ENCODE assay signal across 1 cellular context in the genomic region with DNA sequence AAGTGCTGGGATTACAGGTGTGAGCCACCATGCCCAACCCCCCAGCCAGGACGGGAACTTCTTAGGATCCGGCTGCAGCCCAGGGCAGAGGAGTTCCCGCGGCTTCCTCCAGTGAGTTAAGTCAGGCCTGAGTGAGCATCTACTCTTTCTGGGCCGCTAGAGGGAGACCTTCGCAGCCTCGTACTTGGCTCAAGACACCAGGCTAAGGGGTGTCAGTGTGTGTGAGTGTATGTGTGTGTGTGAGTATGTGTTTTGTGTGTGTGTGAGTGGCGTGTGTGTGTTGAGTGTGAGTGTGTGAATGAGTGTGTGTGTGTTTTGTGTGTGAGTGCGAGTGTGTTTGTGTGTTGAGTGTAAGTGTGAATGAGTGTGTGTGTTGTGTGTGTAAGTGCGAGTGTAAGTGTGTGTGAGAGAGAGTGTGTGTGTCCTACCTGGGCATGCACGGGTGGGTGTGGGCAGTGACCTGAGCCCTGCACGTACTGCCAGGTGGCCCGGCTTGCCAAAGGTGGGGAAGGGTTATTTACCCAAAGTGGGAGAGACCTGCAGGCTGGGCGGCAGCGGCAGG.
A peak's percentile ranks its signal among the peaks of the same experiment; 100 is the strongest.
TF ChIP-seq lines count a peak whose summit lies in the region.

No MANE protein-coding gene starts in this region.

TF ChIP-seq in HepG2, 621 proteins besides CTCF, POLR2A, EP300 and RAD21 (continued from another document and continues in another):
- TF ChIP-seq, protein P1, sequence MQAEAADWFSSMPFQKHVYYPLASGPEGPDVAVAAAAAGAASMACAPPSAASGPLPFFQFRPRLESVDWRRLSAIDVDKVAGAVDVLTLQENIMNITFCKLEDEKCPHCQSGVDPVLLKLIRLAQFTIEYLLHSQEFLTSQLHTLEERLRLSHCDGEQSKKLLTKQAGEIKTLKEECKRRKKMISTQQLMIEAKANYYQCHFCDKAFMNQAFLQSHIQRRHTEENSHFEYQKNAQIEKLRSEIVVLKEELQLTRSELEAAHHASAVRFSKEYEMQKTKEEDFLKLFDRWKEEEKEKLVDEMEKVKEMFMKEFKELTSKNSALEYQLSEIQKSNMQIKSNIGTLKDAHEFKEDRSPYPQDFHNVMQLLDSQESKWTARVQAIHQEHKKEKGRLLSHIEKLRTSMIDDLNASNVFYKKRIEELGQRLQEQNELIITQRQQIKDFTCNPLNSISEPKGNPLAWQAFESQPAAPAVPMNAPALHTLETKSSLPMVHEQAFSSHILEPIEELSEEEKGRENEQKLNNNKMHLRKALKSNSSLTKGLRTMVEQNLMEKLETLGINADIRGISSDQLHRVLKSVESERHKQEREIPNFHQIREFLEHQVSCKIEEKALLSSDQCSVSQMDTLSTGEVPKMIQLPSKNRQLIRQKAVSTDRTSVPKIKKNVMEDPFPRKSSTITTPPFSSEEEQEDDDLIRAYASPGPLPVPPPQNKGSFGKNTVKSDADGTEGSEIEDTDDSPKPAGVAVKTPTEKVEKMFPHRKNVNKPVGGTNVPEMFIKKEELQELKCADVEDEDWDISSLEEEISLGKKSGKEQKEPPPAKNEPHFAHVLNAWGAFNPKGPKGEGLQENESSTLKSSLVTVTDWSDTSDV (CRISPR knock-in tag; IDR thresholded peaks at IDR 0.05), result 0 out of 2 replicates have a peak, but pooled peaks have one; percentile 44
- TF ChIP-seq XRCC5 (optimal IDR thresholded peaks at IDR 0.05; ENCODE audit: low read length) (peak; percentile 71), ZNF337 (CRISPR knock-in tag; IDR thresholded peaks at IDR 0.05; ENCODE audit: borderline replicate concordance, low read depth) (no peak), ZBTB46 (CRISPR knock-in tag; IDR thresholded peaks at IDR 0.05; ENCODE audit: borderline replicate concordance) (no peak), FOXK2 (IDR thresholded peaks at IDR 0.05) (peak; percentile 49; the same call in 1 of the 2 replicates), RFX1 (IDR thresholded peaks at IDR 0.05) (no peak), ZNF329 (CRISPR knock-in tag; IDR thresholded peaks at IDR 0.05; ENCODE audit: low read depth) (peak; percentile 42; the same call in 1 of the 2 replicates), SP2 (CRISPR knock-in tag; IDR thresholded peaks at IDR 0.05) (no peak), DNMT1 (CRISPR knock-in tag; IDR thresholded peaks at IDR 0.05) (0 out of 2 replicates have a peak, but pooled peaks have one; percentile 31), ZNF7 (CRISPR knock-in tag; IDR thresholded peaks at IDR 0.05) (no peak), ARID2 (CRISPR knock-in tag; IDR thresholded peaks at IDR 0.05; ENCODE audit: borderline replicate concordance) (no peak), ZNF343 (CRISPR knock-in tag; IDR thresholded peaks at IDR 0.05) (0 out of 2 replicates have a peak, but pooled peaks have one; percentile 29), ZFP62 (CRISPR knock-in tag; IDR thresholded peaks at IDR 0.05) (no peak), ZFP37 (CRISPR knock-in tag; IDR thresholded peaks at IDR 0.05; ENCODE audit: borderline replicate concordance) (no peak), MAFF (IDR thresholded peaks at IDR 0.05; ENCODE audit: low read depth, low read length) (no peak), SALL1 (CRISPR knock-in tag; IDR thresholded peaks at IDR 0.05) (peak; percentile 41; the same call in 1 of the 2 replicates), TRAFD1 (CRISPR knock-in tag; IDR thresholded peaks at IDR 0.05; ENCODE audit: borderline replicate concordance) (no peak), CREM (IDR thresholded peaks at IDR 0.05) (no peak), CREM (CRISPR knock-in tag; IDR thresholded peaks at IDR 0.05) (no peak), MBNL3 (CRISPR knock-in tag; conservative IDR thresholded peaks at IDR 0.05) (no peak), ZNF75D (CRISPR knock-in tag; IDR thresholded peaks at IDR 0.05; ENCODE audit: borderline replicate concordance) (no peak), ZFX (CRISPR knock-in tag; IDR thresholded peaks at IDR 0.05; ENCODE audit: low read depth) (peak; percentile 43; the same call in 1 of the 2 replicates), ZNF839 (CRISPR knock-in tag; IDR thresholded peaks at IDR 0.05; ENCODE audit: borderline replicate concordance) (no peak), RFXANK (CRISPR knock-in tag; IDR thresholded peaks at IDR 0.05) (no peak), SAP130 (CRISPR knock-in tag; IDR thresholded peaks at IDR 0.05; ENCODE audit: low read depth) (0 out of 2 replicates have a peak, but pooled peaks have one; percentile 21), ZNF160 (CRISPR knock-in tag; IDR thresholded peaks at IDR 0.05) (no peak), ZNF501 (CRISPR knock-in tag; IDR thresholded peaks at IDR 0.05) (peak; percentile 25; the same call in 1 of the 2 replicates), ZBTB38 (CRISPR knock-in tag; IDR thresholded peaks at IDR 0.05) (0 out of 2 replicates have a peak, but pooled peaks have one; percentile 49), ZBTB39 (CRISPR knock-in tag; IDR thresholded peaks at IDR 0.05) (no peak)
- TF ChIP-seq, protein P2, sequence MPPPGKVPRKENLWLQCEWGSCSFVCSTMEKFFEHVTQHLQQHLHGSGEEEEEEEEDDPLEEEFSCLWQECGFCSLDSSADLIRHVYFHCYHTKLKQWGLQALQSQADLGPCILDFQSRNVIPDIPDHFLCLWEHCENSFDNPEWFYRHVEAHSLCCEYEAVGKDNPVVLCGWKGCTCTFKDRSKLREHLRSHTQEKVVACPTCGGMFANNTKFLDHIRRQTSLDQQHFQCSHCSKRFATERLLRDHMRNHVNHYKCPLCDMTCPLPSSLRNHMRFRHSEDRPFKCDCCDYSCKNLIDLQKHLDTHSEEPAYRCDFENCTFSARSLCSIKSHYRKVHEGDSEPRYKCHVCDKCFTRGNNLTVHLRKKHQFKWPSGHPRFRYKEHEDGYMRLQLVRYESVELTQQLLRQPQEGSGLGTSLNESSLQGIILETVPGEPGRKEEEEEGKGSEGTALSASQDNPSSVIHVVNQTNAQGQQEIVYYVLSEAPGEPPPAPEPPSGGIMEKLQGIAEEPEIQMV (CRISPR knock-in tag; IDR thresholded peaks at IDR 0.05; ENCODE audit: low read depth), result 0 out of 2 replicates have a peak, but pooled peaks have one; percentile 47
- TF ChIP-seq, protein P3, sequence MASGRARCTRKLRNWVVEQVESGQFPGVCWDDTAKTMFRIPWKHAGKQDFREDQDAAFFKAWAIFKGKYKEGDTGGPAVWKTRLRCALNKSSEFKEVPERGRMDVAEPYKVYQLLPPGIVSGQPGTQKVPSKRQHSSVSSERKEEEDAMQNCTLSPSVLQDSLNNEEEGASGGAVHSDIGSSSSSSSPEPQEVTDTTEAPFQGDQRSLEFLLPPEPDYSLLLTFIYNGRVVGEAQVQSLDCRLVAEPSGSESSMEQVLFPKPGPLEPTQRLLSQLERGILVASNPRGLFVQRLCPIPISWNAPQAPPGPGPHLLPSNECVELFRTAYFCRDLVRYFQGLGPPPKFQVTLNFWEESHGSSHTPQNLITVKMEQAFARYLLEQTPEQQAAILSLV (CRISPR knock-in tag; IDR thresholded peaks at IDR 0.05; ENCODE audit: borderline replicate concordance), result 0 out of 2 replicates have a peak, but pooled peaks have one; percentile 54
- TF ChIP-seq, protein P4, sequence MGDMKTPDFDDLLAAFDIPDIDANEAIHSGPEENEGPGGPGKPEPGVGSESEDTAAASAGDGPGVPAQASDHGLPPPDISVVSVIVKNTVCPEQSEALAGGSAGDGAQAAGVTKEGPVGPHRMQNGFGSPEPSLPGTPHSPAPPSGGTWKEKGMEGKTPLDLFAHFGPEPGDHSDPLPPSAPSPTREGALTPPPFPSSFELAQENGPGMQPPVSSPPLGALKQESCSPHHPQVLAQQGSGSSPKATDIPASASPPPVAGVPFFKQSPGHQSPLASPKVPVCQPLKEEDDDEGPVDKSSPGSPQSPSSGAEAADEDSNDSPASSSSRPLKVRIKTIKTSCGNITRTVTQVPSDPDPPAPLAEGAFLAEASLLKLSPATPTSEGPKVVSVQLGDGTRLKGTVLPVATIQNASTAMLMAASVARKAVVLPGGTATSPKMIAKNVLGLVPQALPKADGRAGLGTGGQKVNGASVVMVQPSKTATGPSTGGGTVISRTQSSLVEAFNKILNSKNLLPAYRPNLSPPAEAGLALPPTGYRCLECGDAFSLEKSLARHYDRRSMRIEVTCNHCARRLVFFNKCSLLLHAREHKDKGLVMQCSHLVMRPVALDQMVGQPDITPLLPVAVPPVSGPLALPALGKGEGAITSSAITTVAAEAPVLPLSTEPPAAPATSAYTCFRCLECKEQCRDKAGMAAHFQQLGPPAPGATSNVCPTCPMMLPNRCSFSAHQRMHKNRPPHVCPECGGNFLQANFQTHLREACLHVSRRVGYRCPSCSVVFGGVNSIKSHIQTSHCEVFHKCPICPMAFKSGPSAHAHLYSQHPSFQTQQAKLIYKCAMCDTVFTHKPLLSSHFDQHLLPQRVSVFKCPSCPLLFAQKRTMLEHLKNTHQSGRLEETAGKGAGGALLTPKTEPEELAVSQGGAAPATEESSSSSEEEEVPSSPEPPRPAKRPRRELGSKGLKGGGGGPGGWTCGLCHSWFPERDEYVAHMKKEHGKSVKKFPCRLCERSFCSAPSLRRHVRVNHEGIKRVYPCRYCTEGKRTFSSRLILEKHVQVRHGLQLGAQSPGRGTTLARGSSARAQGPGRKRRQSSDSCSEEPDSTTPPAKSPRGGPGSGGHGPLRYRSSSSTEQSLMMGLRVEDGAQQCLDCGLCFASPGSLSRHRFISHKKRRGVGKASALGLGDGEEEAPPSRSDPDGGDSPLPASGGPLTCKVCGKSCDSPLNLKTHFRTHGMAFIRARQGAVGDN (CRISPR knock-in tag; IDR thresholded peaks at IDR 0.05), result peak; percentile 36
- TF ChIP-seq, protein P5, sequence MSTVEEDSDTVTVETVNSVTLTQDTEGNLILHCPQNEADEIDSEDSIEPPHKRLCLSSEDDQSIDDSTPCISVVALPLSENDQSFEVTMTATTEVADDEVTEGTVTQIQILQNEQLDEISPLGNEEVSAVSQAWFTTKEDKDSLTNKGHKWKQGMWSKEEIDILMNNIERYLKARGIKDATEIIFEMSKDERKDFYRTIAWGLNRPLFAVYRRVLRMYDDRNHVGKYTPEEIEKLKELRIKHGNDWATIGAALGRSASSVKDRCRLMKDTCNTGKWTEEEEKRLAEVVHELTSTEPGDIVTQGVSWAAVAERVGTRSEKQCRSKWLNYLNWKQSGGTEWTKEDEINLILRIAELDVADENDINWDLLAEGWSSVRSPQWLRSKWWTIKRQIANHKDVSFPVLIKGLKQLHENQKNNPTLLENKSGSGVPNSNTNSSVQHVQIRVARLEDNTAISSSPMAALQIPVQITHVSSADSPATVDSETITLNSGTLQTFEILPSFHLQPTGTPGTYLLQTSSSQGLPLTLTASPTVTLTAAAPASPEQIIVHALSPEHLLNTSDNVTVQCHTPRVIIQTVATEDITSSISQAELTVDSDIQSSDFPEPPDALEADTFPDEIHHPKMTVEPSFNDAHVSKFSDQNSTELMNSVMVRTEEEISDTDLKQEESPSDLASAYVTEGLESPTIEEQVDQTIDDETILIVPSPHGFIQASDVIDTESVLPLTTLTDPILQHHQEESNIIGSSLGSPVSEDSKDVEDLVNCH (CRISPR knock-in tag; IDR thresholded peaks at IDR 0.05), result no peak
- TF ChIP-seq, protein P6, sequence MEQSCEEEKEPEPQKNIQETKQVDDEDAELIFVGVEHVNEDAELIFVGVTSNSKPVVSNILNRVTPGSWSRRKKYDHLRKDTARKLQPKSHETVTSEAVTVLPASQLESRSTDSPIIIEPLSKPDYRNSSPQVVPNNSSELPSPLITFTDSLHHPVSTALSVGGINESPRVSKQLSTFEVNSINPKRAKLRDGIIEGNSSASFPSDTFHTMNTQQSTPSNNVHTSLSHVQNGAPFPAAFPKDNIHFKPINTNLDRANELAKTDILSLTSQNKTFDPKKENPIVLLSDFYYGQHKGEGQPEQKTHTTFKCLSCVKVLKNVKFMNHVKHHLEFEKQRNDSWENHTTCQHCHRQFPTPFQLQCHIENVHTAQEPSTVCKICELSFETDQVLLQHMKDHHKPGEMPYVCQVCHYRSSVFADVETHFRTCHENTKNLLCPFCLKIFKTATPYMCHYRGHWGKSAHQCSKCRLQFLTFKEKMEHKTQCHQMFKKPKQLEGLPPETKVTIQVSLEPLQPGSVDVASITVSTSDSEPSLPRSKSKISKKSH (CRISPR knock-in tag; IDR thresholded peaks at IDR 0.05; ENCODE audit: borderline replicate concordance), result peak; percentile 78; the same call in 1 of the 2 replicates
